In genomic region chr1:2232916-2233438, GRCh38 we compare ENCODE assay signal across 1 cellular context.
TF ChIP-seq lines count a peak whose summit lies in the region.

No MANE protein-coding gene starts in this region.

TF ChIP-seq in GM23338, 12 proteins besides CTCF, POLR2A, EP300 and RAD21 (continued from another document):
- TF ChIP-seq ZNF114 (CRISPR knock-in tag; IDR thresholded peaks at IDR 0.05), result no peak
- no peak for TF ChIP-seq EZH2phosphoT487 (IDR thresholded peaks at IDR 0.05; ENCODE audit: unreplicated experiment)
- TF ChIP-seq ETS1 (IDR thresholded peaks at IDR 0.05), result no peak
- no peak for TF ChIP-seq REST (IDR thresholded peaks at IDR 0.05; ENCODE audit: unreplicated experiment)
- TF ChIP-seq EZH2 (IDR thresholded peaks at IDR 0.05; ENCODE audit: low read depth, unreplicated experiment), result no peak
- TF ChIP-seq CREB1 (CRISPR knock-in tag; IDR thresholded peaks at IDR 0.05; ENCODE audit: low read depth), result no peak
- no peak for TF ChIP-seq ZNF331 (CRISPR knock-in tag; IDR thresholded peaks at IDR 0.05; ENCODE audit: low read depth)
- no peak for TF ChIP-seq POLR2AphosphoS5 (IDR thresholded peaks at IDR 0.05; ENCODE audit: low read depth)
- TF ChIP-seq STAT1 (IDR thresholded peaks at IDR 0.05; ENCODE audit: unreplicated experiment), result no peak
- TF ChIP-seq NANOG (IDR thresholded peaks at IDR 0.05; ENCODE audit: borderline replicate concordance), result no peak
